In the genomic region with DNA sequence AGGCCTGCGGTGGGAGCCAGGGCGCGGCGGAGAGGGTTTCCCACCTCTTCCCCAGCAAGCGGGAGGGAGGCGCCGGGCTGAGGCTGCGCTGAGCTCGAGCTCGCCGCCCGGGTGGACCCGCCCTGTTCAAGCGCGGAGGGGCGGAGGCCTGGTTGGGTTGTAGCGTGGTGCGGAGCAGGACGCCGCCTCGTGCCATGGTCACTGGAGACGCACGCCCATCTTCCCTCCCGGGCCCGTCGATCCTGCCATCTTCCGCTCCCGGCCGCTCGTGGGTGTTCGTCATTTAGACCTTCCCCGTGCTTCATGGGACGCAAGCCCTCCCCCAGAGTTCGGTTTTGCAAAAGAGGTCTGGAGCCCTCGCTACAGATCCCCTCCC, we compare ENCODE assay signal across 1 cellular context.
TF ChIP-seq lines count a peak whose summit lies in the region.

No MANE protein-coding gene starts in this region.

TF ChIP-seq in GM23338, 12 proteins besides CTCF, POLR2A, EP300 and RAD21 (continued from another document):
- TF ChIP-seq ZNF462 (CRISPR knock-in tag; IDR thresholded peaks at IDR 0.05) (no peak), EZH2phosphoT487 (IDR thresholded peaks at IDR 0.05; ENCODE audit: unreplicated experiment) (no peak), STAT1 (IDR thresholded peaks at IDR 0.05; ENCODE audit: unreplicated experiment) (no peak), ZNF114 (CRISPR knock-in tag; IDR thresholded peaks at IDR 0.05) (no peak), EZH2 (IDR thresholded peaks at IDR 0.05; ENCODE audit: low read depth, unreplicated experiment) (no peak), ZNF331 (CRISPR knock-in tag; IDR thresholded peaks at IDR 0.05; ENCODE audit: low read depth) (no peak), JUNB (IDR thresholded peaks at IDR 0.05; ENCODE audit: unreplicated experiment) (no peak), NANOG (IDR thresholded peaks at IDR 0.05; ENCODE audit: borderline replicate concordance) (no peak)
